In the genomic region with DNA sequence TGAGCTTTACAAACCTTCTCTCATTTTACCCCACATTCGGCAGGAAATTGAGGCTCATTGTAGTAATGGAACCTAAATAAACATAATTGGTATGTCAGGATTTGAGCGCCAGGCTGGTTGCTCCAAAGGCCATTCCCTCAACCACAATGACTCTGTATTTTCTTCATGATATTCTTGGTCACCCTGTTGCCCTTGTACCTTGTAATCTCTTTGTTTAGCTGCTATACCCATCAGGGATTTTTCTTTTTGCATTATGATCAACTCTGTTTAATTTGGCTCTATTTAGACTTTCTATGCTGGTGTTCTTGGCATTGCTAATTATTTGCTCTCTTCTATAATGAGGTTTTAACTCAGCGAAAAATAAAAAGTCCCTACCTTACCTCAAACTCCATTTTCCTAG, we compare ENCODE assay signal across 1 cellular context.
TF ChIP-seq lines count a peak whose summit lies in the region.

No MANE protein-coding gene starts in this region.

TF ChIP-seq in K562, 482 proteins besides CTCF, POLR2A, EP300 and RAD21:
- TF ChIP-seq MAFF (IDR thresholded peaks at IDR 0.05; ENCODE audit: low read length), result peak; percentile 23; the same call in 1 of the 2 replicates
- no peak for TF ChIP-seq NFATC3 (IDR thresholded peaks at IDR 0.05)
- no peak for TF ChIP-seq ZC3H11A (IDR thresholded peaks at IDR 0.05; ENCODE audit: low read depth, low read length)
- no peak for TF ChIP-seq ZNF253 (CRISPR knock-in tag; conservative IDR thresholded peaks at IDR 0.05)
- no peak for TF ChIP-seq DMBX1 (CRISPR knock-in tag; IDR thresholded peaks at IDR 0.05; ENCODE audit: borderline replicate concordance)
- TF ChIP-seq RNF219 (CRISPR knock-in tag; IDR thresholded peaks at IDR 0.05), result no peak
- TF ChIP-seq ZNF316 (IDR thresholded peaks at IDR 0.05), result no peak
- peak; percentile 69 for TF ChIP-seq NFE2 (IDR thresholded peaks at IDR 0.05; ENCODE audit: low read depth)
- no peak for TF ChIP-seq GTF2B (IDR thresholded peaks at IDR 0.05; ENCODE audit: extremely low read depth, insufficient read length)
- TF ChIP-seq ESRRA (IDR thresholded peaks at IDR 0.05; ENCODE audit: borderline replicate concordance, low read depth), result peak; percentile 22; the same call in 1 of the 2 replicates
